20 cellular contexts compared by ENCODE assay signal in genomic region chr4:128475597-128475996, GRCh38.
DNase-seq lines count a peak whose midpoint lies in the region; ATAC-seq and TF ChIP-seq lines count a peak whose summit lies in the region.
"Had no signal": no experiment of that assay in that cellular context is flagged by ENCODE, and none has a peak within 500 bp of the region (broad histone marks: within the 10 kb centered on the region; RNA-seq: fewer than 3 reads in every experiment).

No MANE protein-coding gene starts in this region.

- H3K4me3 Mint-ChIP-seq in stimulated activated naive B cell treated with anti-CD40 and anti-IgM and Interleukin-4, amounts not matched to agents 10 μg/mL and 1 μg/mL and 100 μg/mL, for 72 hours: no peak overlapping the region
- H3K4me3 Mint-ChIP-seq: CD4-positive, alpha-beta T cell; HFFc6; IgD-negative memory B cell had no signal

- H3K36me3 Mint-ChIP-seq in stimulated activated naive B cell treated with anti-CD40 and anti-IgM and Interleukin-4, amounts not matched to agents 10 μg/mL and 1 μg/mL and 100 μg/mL, for 72 hours: peaks cover 1 to 8% of the 10 kb centered on the region in 2 donors

- no peaks in the 10 kb centered on the region for H4K20me1 ChIP-seq in Karpas-422 (ENCODE audit: insufficient read depth, low read depth, low read length)

- H3K27me3 ChIP-seq in Karpas-422 (ENCODE audit: low read length) (no peaks in the 10 kb centered on the region), WERI-Rb-1 (ENCODE audit: insufficient read depth, low read depth, severe bottlenecking) (no peaks in the 10 kb centered on the region), breast epithelium (no peaks in the 10 kb centered on the region)

- TF ChIP-seq CTCF in WERI-Rb-1 (IDR thresholded peaks at IDR 0.05; ENCODE audit: low read depth, low read length) (no peak), breast epithelium (IDR thresholded peaks at IDR 0.05) (no peak)

- H3K4me3 ChIP-seq in Karpas-422 (ENCODE audit: low read length) (no peak overlapping the region), WERI-Rb-1 (ENCODE audit: low read depth, low read length) (no peak overlapping the region), breast epithelium (no peak overlapping the region)

- H3K9ac ChIP-seq in Karpas-422 (ENCODE audit: low read length): no peak overlapping the region

- no peak overlapping the region for H2AFZ ChIP-seq in Karpas-422 (ENCODE audit: low read length)

- no peak overlapping the region for H3K27ac Mint-ChIP-seq in stimulated activated naive B cell treated with anti-CD40 and anti-IgM and Interleukin-4, amounts not matched to agents 10 μg/mL and 1 μg/mL and 100 μg/mL, for 72 hours
- H3K27ac Mint-ChIP-seq: CD4-positive, alpha-beta T cell; HFFc6 had no signal

- ATAC-seq in GM18868 (IDR thresholded peaks at IDR 0.05; ENCODE audit: unreplicated experiment): peak; percentile 69
- peak; percentile 84 to 92 for ATAC-seq in stimulated activated naive B cell treated with anti-CD40 and anti-IgM and Interleukin-4, amounts not matched to agents 10 μg/mL and 1 μg/mL and 100 μg/mL, for 72 hours (replicated peaks)
- ATAC-seq: HCT116 had no signal

- H3K27me3 Mint-ChIP-seq in stimulated activated naive B cell treated with anti-CD40 and anti-IgM and Interleukin-4, amounts not matched to agents 10 μg/mL and 1 μg/mL and 100 μg/mL, for 72 hours: no peaks in the 10 kb centered on the region
- H3K27me3 Mint-ChIP-seq: CD4-positive, alpha-beta T cell; IgD-negative memory B cell had no signal

- no peaks in the 10 kb centered on the region for H3K9me3 ChIP-seq in Karpas-422 (ENCODE audit: low read length)
- H3K9me3 ChIP-seq in WERI-Rb-1 (ENCODE audit: severe bottlenecking): no peaks in the 10 kb centered on the region
- H3K9me3 ChIP-seq in breast epithelium: no peaks in the 10 kb centered on the region

- H3K36me3 ChIP-seq in Karpas-422 (ENCODE audit: insufficient read depth, low read length) (peaks cover 20% of the 10 kb centered on the region), WERI-Rb-1 (no peaks in the 10 kb centered on the region), breast epithelium (no peaks in the 10 kb centered on the region)

- H3K9me3 Mint-ChIP-seq in stimulated activated naive B cell treated with anti-CD40 and anti-IgM and Interleukin-4, amounts not matched to agents 10 μg/mL and 1 μg/mL and 100 μg/mL, for 72 hours: no peaks in the 10 kb centered on the region
- H3K9me3 Mint-ChIP-seq: CD4-positive, alpha-beta T cell; IgD-negative memory B cell had no signal

- H3K4me1 Mint-ChIP-seq in stimulated activated naive B cell treated with anti-CD40 and anti-IgM and Interleukin-4, amounts not matched to agents 10 μg/mL and 1 μg/mL and 100 μg/mL, for 72 hours: peaks cover 0 to 9% of the 10 kb centered on the region in 2 donors

- H3K4me1 ChIP-seq in Karpas-422 (ENCODE audit: low read length) (peaks cover 60% of the 10 kb centered on the region), breast epithelium (no peaks in the 10 kb centered on the region)

- H3K9me2 ChIP-seq in Karpas-422 (replicated peaks; ENCODE audit: insufficient read depth, low read length): no peaks in the 10 kb centered on the region

- intact Hi-C loops in breast epithelium (cut with DNase I; ENCODE audit: low total_unique reads): no loop called here

- H3K27ac ChIP-seq in Karpas-422 (ENCODE audit: low read length): peak overlapping the region; percentile 34; the same call in 1 of the 2 replicates
- peak overlapping the region; percentile 0 for H3K27ac ChIP-seq in WERI-Rb-1
- H3K27ac ChIP-seq in breast epithelium: no peak overlapping the region
- H3K27ac ChIP-seq: C4-2B, HL-60 had no signal

- no peak overlapping the region for H3K4me2 ChIP-seq in Karpas-422 (ENCODE audit: low read depth, low read length, poor library complexity, severe bottlenecking)

- H3K79me2 ChIP-seq in Karpas-422 (ENCODE audit: low read length): no peaks in the 10 kb centered on the region

- no peak for TF ChIP-seq POLR2A in breast epithelium (IDR thresholded peaks at IDR 0.05)

- DNase-seq in Karpas-422 (no peak), WERI-Rb-1 (no peak), SK-N-DZ (ENCODE audit: low spot score) (no peak), breast epithelium (ENCODE audit: low spot score in 2 of 2) (no peak), NCI-H2227 treated with DMSO at 0.1 percent for 48 hours (lab: John Stamatoyannopoulos, UW) (no peak)
- no peak for DNase-seq in stimulated activated naive B cell treated with anti-CD40 and anti-IgM and Interleukin-4, amounts not matched to agents 10 μg/mL and 1 μg/mL and 100 μg/mL, for 72 hours
- DNase-seq: ACHN; AML-193; CD4-positive, alpha-beta T cell; DND-41; EL; GOT3; H7; HFFc6; KBM-7 had no signal

Comparison
In these comparisons a context has a peak if more than half of its experiments do, and no peak if none do; other contexts are left out.
1. H3K27ac ChIP-seq: peak in Karpas-422 (single experiment) and WERI-Rb-1 (single experiment); none in breast epithelium (0 of 2).